ENCODE assay signal across 13 cellular contexts in genomic region chr3:158771018-158771350, GRCh38. TPM values are rescaled to one million over a fixed set of nuclear protein-coding genes. Genes with fewer than 3 reads are reported as not detected.
"Had no signal": no experiment of that assay in that cellular context is flagged by ENCODE, and none has a peak within 500 bp of the region (broad histone marks: within the 10 kb centered on the region; RNA-seq: fewer than 3 reads in every experiment).

No MANE protein-coding gene starts in this region.

- H3K4me3 ChIP-seq: spleen, tibial nerve had no signal

- DNase-seq: activated effector memory CD4-positive, alpha-beta T cell treated with Interleukin-2 at 50 U/mL for 16 hours; activated T-cell treated with anti-CD3 and anti-CD28 coated beads, Interleukin-2, amount 50 U/mL, for 24 hours; anterior cingulate cortex; kidney; midbrain; naive B cell; right cardiac atrium; spleen; stimulated activated CD4-positive, alpha-beta T cell treated with anti-CD3 and anti-CD28 coated beads, Interleukin-1b, Interleukin-23, amount 100 ng/mL, for 48 hours had no signal

- H3K27ac Mint-ChIP-seq: activated naive CD4-positive, alpha-beta T cell treated with anti-CD3 and anti-CD28 coated beads, Interleukin-2, amount 50 U/mL, for 72 hours; activated T-cell treated with anti-CD3 and anti-CD28 coated beads, Interleukin-2, amount 50 U/mL, for 24 hours; stimulated activated memory B cell treated with anti-CD40 and anti-IgM and Interleukin-4, amounts not matched to agents 10 μg/mL and 1 μg/mL and 100 μg/mL, for 72 hours had no signal

- H3K36me3 ChIP-seq: spleen, tibial nerve had no signal

- H3K36me3 Mint-ChIP-seq: activated naive CD4-positive, alpha-beta T cell treated with anti-CD3 and anti-CD28 coated beads, Interleukin-2, amount 50 U/mL, for 72 hours; naive B cell had no signal

- ATAC-seq: activated naive CD4-positive, alpha-beta T cell treated with anti-CD3 and anti-CD28 coated beads, Interleukin-2, amount 50 U/mL, for 72 hours; right cardiac atrium; stimulated activated memory B cell treated with anti-CD40 and anti-IgM and Interleukin-4, amounts not matched to agents 10 μg/mL and 1 μg/mL and 100 μg/mL, for 72 hours had no signal

- H3K4me1 Mint-ChIP-seq: naive B cell; stimulated activated memory B cell treated with anti-CD40 and anti-IgM and Interleukin-4, amounts not matched to agents 10 μg/mL and 1 μg/mL and 100 μg/mL, for 72 hours had no signal

- FAIRE-seq: bronchial epithelial cell, kidney had no signal

- H3K9me3 ChIP-seq: spleen, tibial nerve had no signal

- H3K4me3 Mint-ChIP-seq: activated T-cell treated with anti-CD3 and anti-CD28 coated beads, Interleukin-2, amount 50 U/mL, for 24 hours; naive B cell; stimulated activated memory B cell treated with anti-CD40 and anti-IgM and Interleukin-4, amounts not matched to agents 10 μg/mL and 1 μg/mL and 100 μg/mL, for 72 hours had no signal

- H3K27me3 Mint-ChIP-seq: activated T-cell treated with anti-CD3 and anti-CD28 coated beads, Interleukin-2, amount 50 U/mL, for 24 hours; stimulated activated memory B cell treated with anti-CD40 and anti-IgM and Interleukin-4, amounts not matched to agents 10 μg/mL and 1 μg/mL and 100 μg/mL, for 72 hours had no signal

- H3K9me3 Mint-ChIP-seq: activated naive CD4-positive, alpha-beta T cell treated with anti-CD3 and anti-CD28 coated beads, Interleukin-2, amount 50 U/mL, for 72 hours; activated T-cell treated with anti-CD3 and anti-CD28 coated beads, Interleukin-2, amount 50 U/mL, for 24 hours; naive B cell; stimulated activated memory B cell treated with anti-CD40 and anti-IgM and Interleukin-4, amounts not matched to agents 10 μg/mL and 1 μg/mL and 100 μg/mL, for 72 hours had no signal

- H3K27me3 ChIP-seq: spleen, tibial nerve had no signal

RNA-seq across cellular contexts. Expression of gene RARRES1, which starts 38.7 kb away (rescaled TPM):
- total RNA-seq: activated naive CD4-positive, alpha-beta T cell treated with anti-CD3 and anti-CD28 coated beads, Interleukin-2, amount 50 U/mL, for 72 hours had no signal
